In genomic region chr21:38908537-38908936, GRCh38 we compare ENCODE assay signal across 1 cellular context.
TF ChIP-seq lines count a peak whose summit lies in the region.

No MANE protein-coding gene starts in this region.

TF ChIP-seq in K562, 482 proteins besides CTCF, POLR2A, EP300 and RAD21:
- TF ChIP-seq RBM22 (IDR thresholded peaks at IDR 0.05; ENCODE audit: low read depth, low read length, poor library complexity, severe bottlenecking) (no peak), CREB1 (IDR thresholded peaks at IDR 0.05) (no peak), CREB1 (CRISPR knock-in tag; IDR thresholded peaks at IDR 0.05) (0 out of 2 replicates have a peak, but pooled peaks have one; percentile 17)
- TF ChIP-seq, protein P1, sequence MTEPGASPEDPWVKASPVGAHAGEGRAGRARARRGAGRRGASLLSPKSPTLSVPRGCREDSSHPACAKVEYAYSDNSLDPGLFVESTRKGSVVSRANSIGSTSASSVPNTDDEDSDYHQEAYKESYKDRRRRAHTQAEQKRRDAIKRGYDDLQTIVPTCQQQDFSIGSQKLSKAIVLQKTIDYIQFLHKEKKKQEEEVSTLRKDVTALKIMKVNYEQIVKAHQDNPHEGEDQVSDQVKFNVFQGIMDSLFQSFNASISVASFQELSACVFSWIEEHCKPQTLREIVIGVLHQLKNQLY (CRISPR knock-in tag; conservative IDR thresholded peaks at IDR 0.05) = no peak
